Comparison of ENCODE assay signal across 20 cellular contexts in the genomic region with DNA sequence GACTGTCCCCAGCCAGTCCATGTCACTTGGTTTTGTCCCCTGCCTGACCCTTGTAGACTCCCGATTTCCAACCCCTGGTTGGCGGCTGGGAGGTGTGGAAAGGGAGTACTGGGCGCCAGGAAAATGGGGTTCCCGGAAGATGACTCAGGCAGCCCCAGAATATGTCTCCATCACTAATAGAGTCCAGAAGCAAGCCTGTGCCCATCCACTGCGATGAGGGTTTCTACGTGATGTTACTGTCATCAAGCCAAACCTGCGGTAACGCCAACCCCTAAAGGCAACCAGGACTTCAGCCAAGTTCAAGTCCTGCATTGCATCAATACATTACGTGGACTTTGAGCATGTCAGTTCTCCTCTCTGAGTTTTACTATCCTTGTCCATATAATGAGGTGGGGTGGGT.
DNase-seq lines count a peak whose midpoint lies in the region; ATAC-seq and FAIRE-seq lines count a peak whose summit lies in the region.
"Had no signal": no experiment of that assay in that cellular context is flagged by ENCODE, and none has a peak within 500 bp of the region (broad histone marks: within the 10 kb centered on the region; RNA-seq: fewer than 3 reads in every experiment).

No MANE protein-coding gene starts in this region.

- no peak overlapping the region for H3K4me3 Mint-ChIP-seq in activated T-cell treated with anti-CD3 and anti-CD28 coated beads, Interleukin-2, amount 50 U/mL, for 24 hours
- no peak overlapping the region for H3K4me3 Mint-ChIP-seq in effector memory CD8-positive, alpha-beta T cell

- peak overlapping the region; percentile 75 for H3K27ac Mint-ChIP-seq in activated T-cell treated with anti-CD3 and anti-CD28 coated beads, Interleukin-2, amount 50 U/mL, for 24 hours
- peak overlapping the region; percentile 93 to 94 for H3K27ac Mint-ChIP-seq in effector memory CD8-positive, alpha-beta T cell

- FAIRE-seq in frontal cortex (lab: Jason Lieb, UNC): no peak
- FAIRE-seq: astrocyte, GM18507, HTR-8/SVneo had no signal

- H3K4me3 ChIP-seq in skin epidermis: no peak overlapping the region
- H3K4me3 ChIP-seq: coronary artery, esophagus muscularis mucosa, right atrium auricular region had no signal

- no peak for ATAC-seq in effector memory CD8-positive, alpha-beta T cell (replicated peaks)
- ATAC-seq in HG02852 (IDR thresholded peaks at IDR 0.05; ENCODE audit: unreplicated experiment): no peak
- ATAC-seq: HCT116, Right ventricle myocardium inferior had no signal

- no peak for DNase-seq in activated T-cell treated with anti-CD3 and anti-CD28 coated beads, Interleukin-2, amount 50 U/mL, for 24 hours
- DNase-seq in activated T-cell treated with anti-CD3 and anti-CD28 coated beads for 4 hours (no peak), RPMI7951 (ENCODE audit: low read depth) (peak; percentile 75), COLO668 (lab: John Stamatoyannopoulos, UW; ENCODE audit: unreplicated experiment) (no peak), frontal cortex (ENCODE audit: low spot score in 2 of 2) (no peak)
- no peak for DNase-seq in effector memory CD8-positive, alpha-beta T cell
- DNase-seq: activated effector memory CD4-positive, alpha-beta T cell treated with anti-CD3 and anti-CD28 coated beads, Interleukin-2, amount 50 U/mL, for 16 hours; kidney glomerular epithelial cell; NCI-H226; T-helper 9 cell had no signal

- no peaks in the 10 kb centered on the region for H3K36me3 Mint-ChIP-seq in activated T-cell treated with anti-CD3 and anti-CD28 coated beads, Interleukin-2, amount 50 U/mL, for 24 hours (ENCODE audit: low read depth)
- H3K36me3 Mint-ChIP-seq in effector memory CD8-positive, alpha-beta T cell (ENCODE audit: insufficient read depth): peaks cover 22% of the 10 kb centered on the region

- no peaks in the 10 kb centered on the region for H3K9me3 Mint-ChIP-seq in activated T-cell treated with anti-CD3 and anti-CD28 coated beads, Interleukin-2, amount 50 U/mL, for 24 hours
- peaks cover 0 to 2% of the 10 kb centered on the region in 2 donors for H3K9me3 Mint-ChIP-seq in effector memory CD8-positive, alpha-beta T cell

- H3K4me1 Mint-ChIP-seq in activated T-cell treated with anti-CD3 and anti-CD28 coated beads, Interleukin-2, amount 50 U/mL, for 24 hours (ENCODE audit: low read depth): peaks cover 59% of the 10 kb centered on the region
- H3K4me1 Mint-ChIP-seq in effector memory CD8-positive, alpha-beta T cell (ENCODE audit: low read depth in 2 of 2): peaks cover 36 to 50% of the 10 kb centered on the region in 2 donors

- H3K27ac ChIP-seq in skin epidermis: peak overlapping the region in 17 of 21 experiments; percentile 20 to 84 (median 69)
- H3K27ac ChIP-seq: coronary artery, esophagus muscularis mucosa, right atrium auricular region had no signal

- no peaks in the 10 kb centered on the region for H3K27me3 Mint-ChIP-seq in activated T-cell treated with anti-CD3 and anti-CD28 coated beads, Interleukin-2, amount 50 U/mL, for 24 hours
- H3K27me3 Mint-ChIP-seq in effector memory CD8-positive, alpha-beta T cell: no peaks in the 10 kb centered on the region
